25 cellular contexts compared by ENCODE assay signal in the genomic region with DNA sequence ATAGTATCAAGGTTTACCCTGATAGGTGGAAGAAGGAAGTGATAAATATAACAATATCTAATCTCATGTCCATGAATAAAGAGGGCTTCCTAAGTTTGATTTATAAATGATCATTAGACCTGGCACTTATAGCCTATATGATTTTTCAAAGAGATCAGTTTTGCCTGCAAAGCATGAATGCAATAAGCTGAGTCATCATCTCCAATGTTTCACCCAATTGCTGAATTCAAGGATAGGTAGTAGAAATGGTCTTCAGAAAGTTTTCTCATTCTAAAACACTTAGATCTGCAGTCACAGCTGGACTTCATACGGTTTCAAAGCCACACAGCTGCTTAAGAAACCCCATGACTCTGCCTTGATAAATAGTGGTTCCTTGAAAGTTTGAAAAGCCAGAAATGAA.
"Had no signal": no experiment of that assay in that cellular context is flagged by ENCODE, and none has a peak within 500 bp of the region (broad histone marks: within the 10 kb centered on the region; RNA-seq: fewer than 3 reads in every experiment).

No MANE protein-coding gene starts in this region.

- H3K4me2 ChIP-seq: hepatocyte had no signal

- H3K4me1 Mint-ChIP-seq: immature natural killer cell had no signal

- H3K4me3 ChIP-seq: coronary artery, dorsolateral prefrontal cortex, esophagus muscularis mucosa, gastroesophageal sphincter, heart left ventricle, hepatocyte, left ventricle myocardium inferior, lower lobe of right lung, mucosa of descending colon had no signal

- H3K9me3 ChIP-seq: esophagus muscularis mucosa, gastroesophageal sphincter, heart left ventricle, left ventricle myocardium inferior, lower lobe of right lung, mucosa of descending colon had no signal

- H3K79me2 ChIP-seq: hepatocyte had no signal

- H3K36me3 Mint-ChIP-seq: immature natural killer cell, mesothelial cell of epicardium had no signal

- ATAC-seq: foreskin keratinocyte, gastroesophageal sphincter, heart left ventricle, left colon, left lobe of liver, lower lobe of right lung, mucosa of descending colon had no signal

- FAIRE-seq: colon, endothelial cell of umbilical vein, frontal cortex, kidney had no signal

- H3K4me1 ChIP-seq: esophagus muscularis mucosa, foreskin keratinocyte, gastroesophageal sphincter, heart left ventricle, left ventricle myocardium inferior, lower lobe of right lung had no signal

- H3K27me3 ChIP-seq: esophagus muscularis mucosa, foreskin keratinocyte, gastroesophageal sphincter, heart left ventricle, hepatocyte had no signal

- H2AFZ ChIP-seq: hepatocyte had no signal

- H3K36me3 ChIP-seq: esophagus muscularis mucosa, gastroesophageal sphincter, heart left ventricle, left ventricle myocardium inferior, lower lobe of right lung had no signal

- H3K27ac Mint-ChIP-seq: immature natural killer cell, mesothelial cell of epicardium had no signal

- DNase-seq: dermis blood vessel endothelial cell; dorsolateral prefrontal cortex; effector CD4-positive, alpha-beta T cell; effector memory CD4-positive, alpha-beta T cell; heart left ventricle; hypothalamus; immature natural killer cell; islet precursor cell; kidney; kidney glomerular epithelial cell; left colon; left ventricle myocardium inferior; lower lobe of right lung; mesenchymal stem cell; mucosa of descending colon had no signal

- H3K4me3 Mint-ChIP-seq: immature natural killer cell, mesothelial cell of epicardium had no signal

- H3K27ac ChIP-seq: coronary artery, dorsolateral prefrontal cortex, esophagus muscularis mucosa, foreskin keratinocyte, gastroesophageal sphincter, heart left ventricle, hepatocyte, left ventricle myocardium inferior, lower lobe of right lung had no signal
